1 cellular context compared by ENCODE assay signal in genomic region chr6:168301648-168302398, GRCh38.
TF ChIP-seq lines count a peak whose summit lies in the region.

No MANE protein-coding gene starts in this region.

TF ChIP-seq in HepG2, 621 proteins besides CTCF, POLR2A, EP300 and RAD21 (continued from another document and continues in another):
- TF ChIP-seq, protein P1, sequence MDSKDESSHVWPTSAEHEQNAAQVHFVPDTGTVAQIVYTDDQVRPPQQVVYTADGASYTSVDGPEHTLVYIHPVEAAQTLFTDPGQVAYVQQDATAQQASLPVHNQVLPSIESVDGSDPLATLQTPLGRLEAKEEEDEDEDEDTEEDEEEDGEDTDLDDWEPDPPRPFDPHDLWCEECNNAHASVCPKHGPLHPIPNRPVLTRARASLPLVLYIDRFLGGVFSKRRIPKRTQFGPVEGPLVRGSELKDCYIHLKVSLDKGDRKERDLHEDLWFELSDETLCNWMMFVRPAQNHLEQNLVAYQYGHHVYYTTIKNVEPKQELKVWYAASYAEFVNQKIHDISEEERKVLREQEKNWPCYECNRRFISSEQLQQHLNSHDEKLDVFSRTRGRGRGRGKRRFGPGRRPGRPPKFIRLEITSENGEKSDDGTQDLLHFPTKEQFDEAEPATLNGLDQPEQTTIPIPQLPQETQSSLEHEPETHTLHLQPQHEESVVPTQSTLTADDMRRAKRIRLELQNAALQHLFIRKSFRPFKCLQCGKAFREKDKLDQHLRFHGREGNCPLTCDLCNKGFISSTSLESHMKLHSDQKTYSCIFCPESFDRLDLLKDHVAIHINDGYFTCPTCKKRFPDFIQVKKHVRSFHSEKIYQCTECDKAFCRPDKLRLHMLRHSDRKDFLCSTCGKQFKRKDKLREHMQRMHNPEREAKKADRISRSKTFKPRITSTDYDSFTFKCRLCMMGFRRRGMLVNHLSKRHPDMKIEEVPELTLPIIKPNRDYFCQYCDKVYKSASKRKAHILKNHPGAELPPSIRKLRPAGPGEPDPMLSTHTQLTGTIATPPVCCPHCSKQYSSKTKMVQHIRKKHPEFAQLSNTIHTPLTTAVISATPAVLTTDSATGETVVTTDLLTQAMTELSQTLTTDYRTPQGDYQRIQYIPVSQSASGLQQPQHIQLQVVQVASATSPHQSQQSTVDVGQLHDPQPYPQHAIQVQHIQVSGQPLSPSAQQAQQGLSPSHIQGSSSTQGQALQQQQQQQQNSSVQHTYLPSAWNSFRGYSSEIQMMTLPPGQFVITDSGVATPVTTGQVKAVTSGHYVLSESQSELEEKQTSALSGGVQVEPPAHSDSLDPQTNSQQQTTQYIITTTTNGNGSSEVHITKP (CRISPR knock-in tag; IDR thresholded peaks at IDR 0.05; ENCODE audit: low read depth): peak; percentile 68; the same call in 1 of the 2 replicates
- TF ChIP-seq KDM4B (CRISPR knock-in tag; IDR thresholded peaks at IDR 0.05) (peak; percentile 78; the same call in 1 of the 2 replicates), ZNF17 (CRISPR knock-in tag; IDR thresholded peaks at IDR 0.05) (no peak), ZNF724P (CRISPR knock-in tag; IDR thresholded peaks at IDR 0.05; ENCODE audit: borderline replicate concordance) (0 out of 2 replicates have a peak, but pooled peaks have one; percentile 6), ZNF333 (CRISPR knock-in tag; IDR thresholded peaks at IDR 0.05; ENCODE audit: borderline replicate concordance) (peak; percentile 91; the same call in 1 of the 2 replicates), CHCHD3 (CRISPR knock-in tag; IDR thresholded peaks at IDR 0.05) (no peak), SOX5 (CRISPR knock-in tag; IDR thresholded peaks at IDR 0.05; ENCODE audit: borderline replicate concordance) (peak; percentile 95), ZNF12 (CRISPR knock-in tag; IDR thresholded peaks at IDR 0.05) (no peak), SP5 (CRISPR knock-in tag; IDR thresholded peaks at IDR 0.05; ENCODE audit: borderline replicate concordance, low read depth) (peak; percentile 94), PTBP1 (IDR thresholded peaks at IDR 0.05; ENCODE audit: low read depth, low read length, poor library complexity, severe bottlenecking) (no peak), ZNF770 (CRISPR knock-in tag; IDR thresholded peaks at IDR 0.05) (no peak), RFX5 (IDR thresholded peaks at IDR 0.05; ENCODE audit: low read depth, low read length) (peak; percentile 22; the same call in 1 of the 2 replicates), HIC2 (CRISPR knock-in tag; IDR thresholded peaks at IDR 0.05; ENCODE audit: low read depth) (peak; percentile 70; the same call in 1 of the 2 replicates), FOXA1 (IDR thresholded peaks at IDR 0.05) (peak; percentile 88), FOXA1 (CRISPR knock-in tag; IDR thresholded peaks at IDR 0.05) (peak; percentile 96), KAT8 (CRISPR knock-in tag; IDR thresholded peaks at IDR 0.05) (peak; percentile 64), RXRA (CRISPR knock-in tag; IDR thresholded peaks at IDR 0.05) (peak; percentile 7; the same call in 1 of the 2 replicates), ZBTB21 (CRISPR knock-in tag; IDR thresholded peaks at IDR 0.05) (no peak), FLYWCH1 (CRISPR knock-in tag; IDR thresholded peaks at IDR 0.05) (no peak), ZNF343 (CRISPR knock-in tag; IDR thresholded peaks at IDR 0.05) (peak; percentile 20; the same call in 1 of the 2 replicates), SPEN (CRISPR knock-in tag; IDR thresholded peaks at IDR 0.05; ENCODE audit: low read depth) (no peak), SP1 (IDR thresholded peaks at IDR 0.05) (no peak), SP1 (CRISPR knock-in tag; IDR thresholded peaks at IDR 0.05) (no peak; the same call in 1 of the 2 replicates), HOMEZ (CRISPR knock-in tag; IDR thresholded peaks at IDR 0.05; ENCODE audit: low read depth) (peak; percentile 10; the same call in 1 of the 2 replicates), ZNF121 (CRISPR knock-in tag; IDR thresholded peaks at IDR 0.05) (0 out of 2 replicates have a peak, but pooled peaks have one; percentile 6), ELF3 (CRISPR knock-in tag; IDR thresholded peaks at IDR 0.05) (peak; percentile 83), SKI (IDR thresholded peaks at IDR 0.05; ENCODE audit: partially characterized antibody) (peak; percentile 80), PAX8 (CRISPR knock-in tag; IDR thresholded peaks at IDR 0.05; ENCODE audit: borderline replicate concordance) (no peak), ZNF790 (CRISPR knock-in tag; IDR thresholded peaks at IDR 0.05; ENCODE audit: borderline replicate concordance) (no peak), CBX2 (IDR thresholded peaks at IDR 0.05; ENCODE audit: low read depth, low read length) (no peak), CBX2 (CRISPR knock-in tag; IDR thresholded peaks at IDR 0.05; ENCODE audit: low read depth) (no peak), HES4 (CRISPR knock-in tag; IDR thresholded peaks at IDR 0.05; ENCODE audit: borderline replicate concordance) (no peak; the same call in 1 of the 2 replicates), ZXDC (CRISPR knock-in tag; IDR thresholded peaks at IDR 0.05) (no peak), ZBTB39 (CRISPR knock-in tag; IDR thresholded peaks at IDR 0.05) (0 out of 2 replicates have a peak, but pooled peaks have one; percentile 49), DR1 (CRISPR knock-in tag; IDR thresholded peaks at IDR 0.05) (peak; percentile 69; the same call in 1 of the 2 replicates), HNF4A (CRISPR knock-in tag; IDR thresholded peaks at IDR 0.05) (peak; percentile 2), NFKB2 (CRISPR knock-in tag; IDR thresholded peaks at IDR 0.05; ENCODE audit: borderline replicate concordance) (peak; percentile 87; the same call in 1 of the 2 replicates)
- TF ChIP-seq, protein P2, sequence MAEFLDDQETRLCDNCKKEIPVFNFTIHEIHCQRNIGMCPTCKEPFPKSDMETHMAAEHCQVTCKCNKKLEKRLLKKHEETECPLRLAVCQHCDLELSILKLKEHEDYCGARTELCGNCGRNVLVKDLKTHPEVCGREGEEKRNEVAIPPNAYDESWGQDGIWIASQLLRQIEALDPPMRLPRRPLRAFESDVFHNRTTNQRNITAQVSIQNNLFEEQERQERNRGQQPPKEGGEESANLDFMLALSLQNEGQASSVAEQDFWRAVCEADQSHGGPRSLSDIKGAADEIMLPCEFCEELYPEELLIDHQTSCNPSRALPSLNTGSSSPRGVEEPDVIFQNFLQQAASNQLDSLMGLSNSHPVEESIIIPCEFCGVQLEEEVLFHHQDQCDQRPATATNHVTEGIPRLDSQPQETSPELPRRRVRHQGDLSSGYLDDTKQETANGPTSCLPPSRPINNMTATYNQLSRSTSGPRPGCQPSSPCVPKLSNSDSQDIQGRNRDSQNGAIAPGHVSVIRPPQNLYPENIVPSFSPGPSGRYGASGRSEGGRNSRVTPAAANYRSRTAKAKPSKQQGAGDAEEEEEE (CRISPR knock-in tag; IDR thresholded peaks at IDR 0.05; ENCODE audit: borderline replicate concordance): no peak
- TF ChIP-seq, protein P3, sequence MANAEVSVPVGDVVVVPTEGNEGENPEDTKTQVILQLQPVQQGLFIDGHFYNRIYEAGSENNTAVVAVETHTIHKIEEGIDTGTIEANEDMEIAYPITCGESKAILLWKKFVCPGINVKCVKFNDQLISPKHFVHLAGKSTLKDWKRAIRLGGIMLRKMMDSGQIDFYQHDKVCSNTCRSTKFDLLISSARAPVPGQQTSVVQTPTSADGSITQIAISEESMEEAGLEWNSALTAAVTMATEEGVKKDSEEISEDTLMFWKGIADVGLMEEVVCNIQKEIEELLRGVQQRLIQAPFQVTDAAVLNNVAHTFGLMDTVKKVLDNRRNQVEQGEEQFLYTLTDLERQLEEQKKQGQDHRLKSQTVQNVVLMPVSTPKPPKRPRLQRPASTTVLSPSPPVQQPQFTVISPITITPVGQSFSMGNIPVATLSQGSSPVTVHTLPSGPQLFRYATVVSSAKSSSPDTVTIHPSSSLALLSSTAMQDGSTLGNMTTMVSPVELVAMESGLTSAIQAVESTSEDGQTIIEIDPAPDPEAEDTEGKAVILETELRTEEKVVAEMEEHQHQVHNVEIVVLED (CRISPR knock-in tag; IDR thresholded peaks at IDR 0.05; ENCODE audit: borderline replicate concordance): no peak
- TF ChIP-seq, protein P4, sequence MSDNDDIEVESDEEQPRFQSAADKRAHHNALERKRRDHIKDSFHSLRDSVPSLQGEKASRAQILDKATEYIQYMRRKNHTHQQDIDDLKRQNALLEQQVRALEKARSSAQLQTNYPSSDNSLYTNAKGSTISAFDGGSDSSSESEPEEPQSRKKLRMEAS (IDR thresholded peaks at IDR 0.05): no peak
- TF ChIP-seq, protein P5, sequence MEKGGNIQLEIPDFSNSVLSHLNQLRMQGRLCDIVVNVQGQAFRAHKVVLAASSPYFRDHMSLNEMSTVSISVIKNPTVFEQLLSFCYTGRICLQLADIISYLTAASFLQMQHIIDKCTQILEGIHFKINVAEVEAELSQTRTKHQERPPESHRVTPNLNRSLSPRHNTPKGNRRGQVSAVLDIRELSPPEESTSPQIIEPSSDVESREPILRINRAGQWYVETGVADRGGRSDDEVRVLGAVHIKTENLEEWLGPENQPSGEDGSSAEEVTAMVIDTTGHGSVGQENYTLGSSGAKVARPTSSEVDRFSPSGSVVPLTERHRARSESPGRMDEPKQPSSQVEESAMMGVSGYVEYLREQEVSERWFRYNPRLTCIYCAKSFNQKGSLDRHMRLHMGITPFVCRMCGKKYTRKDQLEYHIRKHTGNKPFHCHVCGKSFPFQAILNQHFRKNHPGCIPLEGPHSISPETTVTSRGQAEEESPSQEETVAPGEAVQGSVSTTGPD (CRISPR knock-in tag; IDR thresholded peaks at IDR 0.05): 0 out of 2 replicates have a peak, but pooled peaks have one; percentile 35
